8 cellular contexts compared by ENCODE assay signal in the genomic region with DNA sequence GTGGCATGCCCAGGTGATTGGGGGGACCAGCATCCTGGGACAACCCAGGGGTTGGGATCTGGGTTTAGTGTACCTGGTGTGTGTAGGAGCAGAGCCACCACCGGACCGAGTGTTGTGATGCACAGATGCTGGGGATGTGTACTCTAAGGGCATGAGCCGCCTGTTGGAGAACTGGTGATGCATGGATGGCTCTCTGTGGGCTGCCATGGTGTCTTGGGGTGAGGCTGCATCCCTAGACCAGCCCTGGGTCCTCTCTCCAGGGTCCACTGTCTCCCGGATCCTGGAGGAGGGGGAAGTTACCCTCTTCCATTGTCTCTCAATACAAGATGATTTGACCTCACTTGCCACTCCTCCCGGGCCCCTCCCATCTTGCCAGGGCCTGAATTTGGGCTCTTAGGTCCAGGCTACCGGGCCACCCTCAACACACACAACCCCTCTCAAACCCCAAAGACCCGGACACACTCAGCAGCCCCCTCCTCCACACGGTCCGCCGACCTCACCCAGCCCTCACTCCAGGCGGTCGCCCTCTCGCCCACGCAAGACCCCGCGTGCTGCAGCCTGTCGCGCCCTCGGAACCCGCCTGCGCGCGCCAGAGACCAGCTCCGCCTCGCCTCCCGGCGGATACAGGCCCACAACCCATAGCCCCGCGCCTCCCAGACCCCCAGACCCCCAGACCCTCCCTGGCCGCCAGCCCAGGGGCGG. TPM values are rescaled to one million over a fixed set of nuclear protein-coding genes. Genes with fewer than 3 reads are reported as not detected.
DNase-seq lines count a peak whose midpoint lies in the region; ATAC-seq, FAIRE-seq and TF ChIP-seq lines count a peak whose summit lies in the region.

No MANE protein-coding gene starts in this region.

- CTCF ChIA-PET in MCF 10A (lab: Yijun Ruan, JAX), result interaction anchor here (0.6 to 0.9 kb wide), 2 partner anchors 146 to 1775 kb away, joined by 4 read pairs; no protein-coding TSS in a partner anchor

- no peaks in the 10 kb centered on the region for H4K20me1 ChIP-seq in keratinocyte (ENCODE audit: control insufficient read depth, extremely low read depth, insufficient read depth, low read length)

- no peaks in the 10 kb centered on the region for H3K27me3 Mint-ChIP-seq in MCF 10A (ENCODE audit: insufficient read depth, unreplicated experiment)
- peaks cover 32% of the 10 kb centered on the region for H3K27me3 Mint-ChIP-seq in stimulated activated naive CD8-positive, alpha-beta T cell treated with anti-CD3 and anti-CD28 coated beads, Interleukin-15, amount 100 ng/mL, for 72 hours

- peak overlapping the region; percentile 91 for H3K4me2 ChIP-seq in keratinocyte (ENCODE audit: control insufficient read depth, extremely low read depth, insufficient read depth, low read depth, low read length)

- no peaks in the 10 kb centered on the region for H3K36me3 Mint-ChIP-seq in MCF 10A (ENCODE audit: insufficient read depth, unreplicated experiment)

- peak overlapping the region; percentile 69 for H3K27ac ChIP-seq in HUES48 (ENCODE audit: low read depth, low read length)
- peak overlapping the region; percentile 58 for H3K27ac ChIP-seq in keratinocyte (ENCODE audit: control insufficient read depth, insufficient read depth, low read length)

- H3K9me3 ChIP-seq in HUES48 (ENCODE audit: control insufficient read depth, insufficient read depth, low read length) (no peaks in the 10 kb centered on the region), keratinocyte (ENCODE audit: control insufficient read depth, low read depth, low read length) (no peaks in the 10 kb centered on the region)

- H3K4me3 Mint-ChIP-seq in MCF 10A (ENCODE audit: unreplicated experiment), result peak overlapping the region; percentile 76
- peak overlapping the region; percentile 82 to 84 for H3K4me3 Mint-ChIP-seq in stimulated activated naive CD8-positive, alpha-beta T cell treated with anti-CD3 and anti-CD28 coated beads, Interleukin-15, amount 100 ng/mL, for 72 hours

- H3K27me3 ChIP-seq in GM06990 (replicated peaks; ENCODE audit: control insufficient read depth, insufficient read depth, low read length), result no peaks in the 10 kb centered on the region
- no peaks in the 10 kb centered on the region for H3K27me3 ChIP-seq in HUES48 (ENCODE audit: control insufficient read depth, insufficient read depth, low read length)
- no peaks in the 10 kb centered on the region for H3K27me3 ChIP-seq in keratinocyte (ENCODE audit: control insufficient read depth, extremely low read depth, insufficient read depth, low read length)

- H3K79me2 ChIP-seq in keratinocyte (ENCODE audit: control insufficient read depth, insufficient read depth, low read length), result no peaks in the 10 kb centered on the region

- DNase-seq in GM06990 (ENCODE audit: extremely low read depth, insufficient read length) (peak; percentile 39), MCF 10A (ENCODE audit: unreplicated experiment) (no peak), keratinocyte (ENCODE audit: low read depth, low spot score) (no peak), GF-D8 (lab: John Stamatoyannopoulos, UW) (no peak), AML-193 (lab: John Stamatoyannopoulos, UW) (no peak)
- peak in 1 of 2 donors; percentile 24 for DNase-seq in stimulated activated naive CD8-positive, alpha-beta T cell treated with anti-CD3 and anti-CD28 coated beads, Interleukin-15, amount 100 ng/mL, for 72 hours
- DNase-seq in stimulated activated naive CD4-positive, alpha-beta T cell (lab: John Stamatoyannopoulos, UW), result no peak

- no peaks in the 10 kb centered on the region for H3K4me1 Mint-ChIP-seq in MCF 10A (ENCODE audit: insufficient read depth, unreplicated experiment)
- peaks cover 13% of the 10 kb centered on the region for H3K4me1 Mint-ChIP-seq in stimulated activated naive CD8-positive, alpha-beta T cell treated with anti-CD3 and anti-CD28 coated beads, Interleukin-15, amount 100 ng/mL, for 72 hours

- H3K9me3 Mint-ChIP-seq in MCF 10A (ENCODE audit: unreplicated experiment), result no peaks in the 10 kb centered on the region
- H3K9me3 Mint-ChIP-seq in stimulated activated naive CD8-positive, alpha-beta T cell treated with anti-CD3 and anti-CD28 coated beads, Interleukin-15, amount 100 ng/mL, for 72 hours, result no peaks in the 10 kb centered on the region

- H3K4me3 ChIP-seq in GM06990 (replicated peaks; ENCODE audit: low read depth, low read length) (peak overlapping the region; percentile 57), HUES48 (ENCODE audit: low read depth, low read length) (peak overlapping the region; percentile 61), keratinocyte (ENCODE audit: control insufficient read depth in 2 of 3, extremely low read depth in 1 of 3, insufficient read depth in 2 of 3, low read depth in 1 of 3, low read length in 3 of 3) (peak overlapping the region; percentile 63 to 78 (median 70))

- peak overlapping the region; percentile 81 for H2AFZ ChIP-seq in keratinocyte (ENCODE audit: control insufficient read depth, low read length)

- peak; percentile 20 for FAIRE-seq in keratinocyte (lab: Jason Lieb, UNC)

- ATAC-seq in stimulated activated naive CD8-positive, alpha-beta T cell treated with anti-CD3 and anti-CD28 coated beads, Interleukin-15, amount 100 ng/mL, for 72 hours, result peak; percentile 39

- no peaks in the 10 kb centered on the region for H3K9me1 ChIP-seq in keratinocyte (ENCODE audit: control insufficient read depth, extremely low read depth, insufficient read depth, low read length)

- peak overlapping the region; percentile 23; the same call in 1 of the 2 replicates for H3K9ac ChIP-seq in HUES48 (ENCODE audit: low read depth, low read length)
- peak overlapping the region; percentile 75 for H3K9ac ChIP-seq in keratinocyte (ENCODE audit: control insufficient read depth, extremely low read depth, insufficient read depth, low read length)

- intact Hi-C loops in MCF 10A (cut with micrococcal nuclease), result no loop called here

- TF ChIP-seq CTCF in GM06990 (IDR thresholded peaks at IDR 0.05; ENCODE audit: insufficient read depth, low read length, poor library complexity, severe bottlenecking), result no peak
- no peak for TF ChIP-seq CTCF in MCF 10A (IDR thresholded peaks at IDR 0.05; ENCODE audit: unreplicated experiment)
- no peak for TF ChIP-seq CTCF in keratinocyte (optimal IDR thresholded peaks at IDR 0.05 in 1 of 3, IDR thresholded peaks at IDR 0.05 in 1 of 3, conservative IDR thresholded peaks at IDR 0.05 in 1 of 3; ENCODE audit: extremely low read depth in 1 of 3, insufficient read depth in 2 of 3, low read length in 3 of 3)

- dilution Hi-C loops in keratinocyte (cut with MboI; ENCODE audit: extremely low pct_ligation_motif_present, low sequenced_read_pairs), result no loop called here

- POLR2A ChIA-PET in MCF 10A (lab: Yijun Ruan, JAX), result interaction anchor here (1.2 kb wide), 1 partner anchor 38 kb away, joined by 6 read pairs; the partner anchor contains the start of gene GUCD1

- H3K27ac Mint-ChIP-seq in MCF 10A (ENCODE audit: low read depth, unreplicated experiment), result no peak overlapping the region
- H3K27ac Mint-ChIP-seq in stimulated activated naive CD8-positive, alpha-beta T cell treated with anti-CD3 and anti-CD28 coated beads, Interleukin-15, amount 100 ng/mL, for 72 hours, result peak overlapping the region; percentile 88 to 91

- H3K36me3 ChIP-seq in GM06990 (ENCODE audit: control insufficient read depth, insufficient read depth, low read length), result no peaks in the 10 kb centered on the region
- H3K36me3 ChIP-seq in HUES48 (ENCODE audit: control insufficient read depth, insufficient read depth, low read length), result peaks cover 10% of the 10 kb centered on the region
- peaks cover 0 to 1% of the 10 kb centered on the region in 2 experiments for H3K36me3 ChIP-seq in keratinocyte (ENCODE audit: control insufficient read depth in 2 of 2, extremely low read depth in 1 of 2, insufficient read depth in 2 of 2, low read length in 2 of 2)

- H3K4me1 ChIP-seq in HUES48 (ENCODE audit: control insufficient read depth, insufficient read depth, low read length) (peaks cover 4% of the 10 kb centered on the region; the same call in 1 of the 2 replicates), keratinocyte (ENCODE audit: control insufficient read depth, extremely low read depth, insufficient read depth, low read length) (peaks cover 10% of the 10 kb centered on the region)

- BruUV-seq in MCF 10A (replicated peaks; lab: Mats Ljungman, UMichigan), result no TSS peak

RNA-seq across cellular contexts. Expression of gene LRRC75B, which starts 0.6 kb away (rescaled TPM):
- 2.6 and 3.2 TPM in 2 replicates for total RNA-seq in MCF 10A (2022)
- polyA plus RNA-seq in keratinocyte, result 4.3 to 10.5 TPM (median 4.9 TPM) in 3 replicates
- polyA plus RNA-seq in keratinocyte (2011; ENCODE audit: low read depth), result 4.1 TPM
- polyA plus RNA-seq in keratinocyte (2011; cell fraction: cytosol; rRNA removed), result 3.2 and 6.2 TPM in 2 replicates
- 16.9 and 24.6 TPM in 2 replicates for polyA plus RNA-seq in keratinocyte (2011; cell fraction: nucleus; rRNA removed)
- 4.3 and 4.8 TPM in 2 replicates for polyA plus RNA-seq in keratinocyte (2012; ENCODE audit: low replicate concordance)
- polyA minus RNA-seq in keratinocyte, result 3.1 to 4.8 TPM (median 3.7 TPM) in 3 replicates
- polyA minus RNA-seq in keratinocyte (2011; cell fraction: cytosol; rRNA and poly(A)+ RNA removed), result 3.1 TPM
- 3.1 and 3.2 TPM in 2 replicates for polyA minus RNA-seq in keratinocyte (2011; cell fraction: nucleus; rRNA and poly(A)+ RNA removed)

RNA-seq across cellular contexts. Expression of gene GGT1, which starts 10.7 kb away (rescaled TPM):
- 0.63 and 0.76 TPM in 2 replicates for total RNA-seq in MCF 10A (2022)
- polyA plus RNA-seq in keratinocyte, result 5.8 to 20.1 TPM (median 6.2 TPM) in 3 replicates
- polyA plus RNA-seq in keratinocyte (2011; ENCODE audit: low read depth), result 2.7 TPM
- 4.3 and 9.2 TPM in 2 replicates for polyA plus RNA-seq in keratinocyte (2011; cell fraction: cytosol; rRNA removed)
- polyA plus RNA-seq in keratinocyte (2011; cell fraction: nucleus; rRNA removed), result 27.4 and 36.0 TPM in 2 replicates
- 4.9 and 8.6 TPM in 2 replicates for polyA plus RNA-seq in keratinocyte (2012; ENCODE audit: low replicate concordance)
- polyA minus RNA-seq in keratinocyte, result 4.1 to 16.7 TPM (median 13.9 TPM) in 3 replicates
- polyA minus RNA-seq in keratinocyte (2011; cell fraction: cytosol; rRNA and poly(A)+ RNA removed), result 22.8 TPM
- 26.6 and 28.9 TPM in 2 replicates for polyA minus RNA-seq in keratinocyte (2011; cell fraction: nucleus; rRNA and poly(A)+ RNA removed)

RNA-seq across cellular contexts. Expression of gene SNRPD3, which starts 36.5 kb away (rescaled TPM):
- total RNA-seq in MCF 10A (2022), result 90.9 and 94.6 TPM in 2 replicates
- 133 to 275 TPM (median 135 TPM) in 3 replicates for polyA plus RNA-seq in keratinocyte
- 103 TPM for polyA plus RNA-seq in keratinocyte (2011; ENCODE audit: low read depth)
- 194 and 225 TPM in 2 replicates for polyA plus RNA-seq in keratinocyte (2011; cell fraction: cytosol; rRNA removed)
- 114 and 127 TPM in 2 replicates for polyA plus RNA-seq in keratinocyte (2011; cell fraction: nucleus; rRNA removed)
- 143 and 233 TPM in 2 replicates for polyA plus RNA-seq in keratinocyte (2012; ENCODE audit: low replicate concordance)
- 181 to 246 TPM (median 231 TPM) in 3 replicates for polyA minus RNA-seq in keratinocyte
- 118 TPM for polyA minus RNA-seq in keratinocyte (2011; cell fraction: cytosol; rRNA and poly(A)+ RNA removed)
- polyA minus RNA-seq in keratinocyte (2011; cell fraction: nucleus; rRNA and poly(A)+ RNA removed), result 45.3 and 67.9 TPM in 2 replicates

RNA-seq across cellular contexts. Expression of gene GUCD1, which starts 37.4 kb away (rescaled TPM):
- 47.0 and 48.4 TPM in 2 replicates for total RNA-seq in MCF 10A (2022)
- 43.0 to 71.1 TPM (median 59.0 TPM) in 3 replicates for polyA plus RNA-seq in keratinocyte
- 16.1 TPM for polyA plus RNA-seq in keratinocyte (2011; ENCODE audit: low read depth)
- polyA plus RNA-seq in keratinocyte (2011; cell fraction: cytosol; rRNA removed), result 51.4 and 75.0 TPM in 2 replicates
- 37.2 and 39.3 TPM in 2 replicates for polyA plus RNA-seq in keratinocyte (2011; cell fraction: nucleus; rRNA removed)
- polyA plus RNA-seq in keratinocyte (2012; ENCODE audit: low replicate concordance), result 44.6 and 46.5 TPM in 2 replicates
- 55.4 to 157 TPM (median 104 TPM) in 3 replicates for polyA minus RNA-seq in keratinocyte
- polyA minus RNA-seq in keratinocyte (2011; cell fraction: cytosol; rRNA and poly(A)+ RNA removed), result 113 TPM
- 39.6 and 40.4 TPM in 2 replicates for polyA minus RNA-seq in keratinocyte (2011; cell fraction: nucleus; rRNA and poly(A)+ RNA removed)
